Comparison of ENCODE assay signal across 1 cellular context in the genomic region with DNA sequence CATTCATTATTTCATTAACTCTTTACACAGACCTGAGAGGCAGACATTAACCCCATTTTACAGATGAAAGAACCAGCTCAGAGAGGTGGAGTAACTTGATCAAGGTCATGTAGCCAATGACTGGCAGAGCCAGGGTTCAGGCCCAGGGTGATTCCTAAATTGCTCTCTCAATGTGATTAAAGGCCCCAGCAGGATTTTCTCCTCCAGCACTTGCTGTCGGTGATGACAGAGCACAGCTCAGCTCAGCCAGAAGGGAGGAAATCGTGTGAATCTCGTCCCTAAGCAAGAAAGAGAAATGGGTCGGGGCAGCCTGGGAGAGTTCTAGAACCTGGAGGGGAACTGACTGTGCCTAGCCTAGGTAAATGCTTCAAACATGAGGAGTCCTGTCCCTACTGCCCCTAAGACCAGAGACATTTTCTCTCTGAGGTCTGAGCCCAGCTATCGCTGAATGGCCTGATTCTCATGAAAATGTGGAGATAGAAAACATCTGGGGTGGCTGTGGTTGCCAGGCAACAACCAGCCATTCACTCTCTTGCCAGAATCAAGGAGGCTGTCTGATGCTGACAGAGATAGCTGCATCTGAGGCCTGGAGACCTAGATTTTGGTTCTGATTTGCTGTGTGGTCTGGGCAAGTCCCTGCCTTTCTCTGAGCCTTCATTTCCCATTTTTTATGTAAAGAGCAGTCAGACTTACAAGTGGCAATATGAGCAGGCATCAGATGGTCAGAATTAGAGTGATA.
TF ChIP-seq lines count a peak whose summit lies in the region.

No MANE protein-coding gene starts in this region.

TF ChIP-seq in K562, 482 proteins besides CTCF, POLR2A, EP300 and RAD21:
- TF ChIP-seq RFX1 (IDR thresholded peaks at IDR 0.05) (peak; percentile 79), SMAD1 (IDR thresholded peaks at IDR 0.05; ENCODE audit: low read depth, low read length, partially characterized antibody) (no peak), NEUROD1 (IDR thresholded peaks at IDR 0.05; ENCODE audit: borderline replicate concordance, low read depth, low read length, partially characterized antibody) (no peak), ATF7 (IDR thresholded peaks at IDR 0.05) (no peak)
- TF ChIP-seq, protein P1, sequence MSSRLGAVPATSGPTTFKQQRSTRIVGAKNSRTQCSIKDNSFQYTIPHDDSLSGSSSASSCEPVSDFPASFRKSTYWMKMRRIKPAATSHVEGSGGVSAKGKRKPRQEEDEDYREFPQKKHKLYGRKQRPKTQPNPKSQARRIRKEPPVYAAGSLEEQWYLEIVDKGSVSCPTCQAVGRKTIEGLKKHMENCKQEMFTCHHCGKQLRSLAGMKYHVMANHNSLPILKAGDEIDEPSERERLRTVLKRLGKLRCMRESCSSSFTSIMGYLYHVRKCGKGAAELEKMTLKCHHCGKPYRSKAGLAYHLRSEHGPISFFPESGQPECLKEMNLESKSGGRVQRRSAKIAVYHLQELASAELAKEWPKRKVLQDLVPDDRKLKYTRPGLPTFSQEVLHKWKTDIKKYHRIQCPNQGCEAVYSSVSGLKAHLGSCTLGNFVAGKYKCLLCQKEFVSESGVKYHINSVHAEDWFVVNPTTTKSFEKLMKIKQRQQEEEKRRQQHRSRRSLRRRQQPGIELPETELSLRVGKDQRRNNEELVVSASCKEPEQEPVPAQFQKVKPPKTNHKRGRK (tag; IDR thresholded peaks at IDR 0.05): no peak
